In genomic region chr5:24691073-24691472, GRCh38 we compare ENCODE assay signal across 1 cellular context.
TF ChIP-seq lines count a peak whose summit lies in the region.

No MANE protein-coding gene starts in this region.

TF ChIP-seq in K562, 482 proteins besides CTCF, POLR2A, EP300 and RAD21 (continued from another document):
- TF ChIP-seq ZNF609 (CRISPR knock-in tag; IDR thresholded peaks at IDR 0.05; ENCODE audit: borderline replicate concordance) = no peak
- TF ChIP-seq ZNF431 (CRISPR knock-in tag; IDR thresholded peaks at IDR 0.05) = no peak
- TF ChIP-seq SRSF9 (IDR thresholded peaks at IDR 0.05; ENCODE audit: borderline replicate concordance, low read depth, low read length) = no peak
- TF ChIP-seq C11orf30 (IDR thresholded peaks at IDR 0.05; ENCODE audit: low read depth) = peak; percentile 41; the same call in 1 of the 2 replicates
- no peak for TF ChIP-seq MXI1 (IDR thresholded peaks at IDR 0.05; ENCODE audit: low read depth, low read length)
- no peak for TF ChIP-seq PHF21A (IDR thresholded peaks at IDR 0.05; ENCODE audit: borderline replicate concordance, low read depth)
- no peak for TF ChIP-seq SMARCA5 (IDR thresholded peaks at IDR 0.05)
- no peak for TF ChIP-seq SMARCA4 (IDR thresholded peaks at IDR 0.05)
- TF ChIP-seq BRCA1 (IDR thresholded peaks at IDR 0.05) = no peak
- no peak for TF ChIP-seq BRCA1 (CRISPR knock-in tag; IDR thresholded peaks at IDR 0.05)
- peak; percentile 69 for TF ChIP-seq ZNF316 (IDR thresholded peaks at IDR 0.05)
- peak; percentile 75 for TF ChIP-seq MAFF (IDR thresholded peaks at IDR 0.05; ENCODE audit: low read length)
- TF ChIP-seq TAF9B (IDR thresholded peaks at IDR 0.05; ENCODE audit: partially characterized antibody) = no peak
- TF ChIP-seq ZNF217 (CRISPR knock-in tag; IDR thresholded peaks at IDR 0.05) = no peak
- no peak for TF ChIP-seq BRD4 (IDR thresholded peaks at IDR 0.05)
- TF ChIP-seq RERE (CRISPR knock-in tag; IDR thresholded peaks at IDR 0.05; ENCODE audit: borderline replicate concordance) = no peak
